ENCODE assay signal across 22 cellular contexts in the genomic region with DNA sequence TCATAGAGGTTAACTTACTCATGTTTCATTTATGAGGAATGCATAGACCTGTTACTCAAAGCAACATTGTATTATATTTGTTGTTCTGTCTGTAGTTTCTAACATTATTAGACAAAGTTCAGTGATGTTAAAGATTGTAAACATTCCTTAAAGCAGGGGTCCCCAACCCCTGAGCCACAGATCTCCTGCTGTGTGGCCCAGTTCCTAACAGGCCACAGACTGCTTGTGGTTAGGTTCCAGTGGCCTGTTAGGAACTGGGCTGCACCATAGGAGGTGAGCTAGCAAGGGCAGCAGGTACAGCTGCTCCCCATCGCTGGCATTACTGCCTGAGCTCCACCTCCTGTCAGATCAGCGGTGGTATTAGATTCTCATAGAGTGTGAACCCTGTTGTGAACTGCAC.
A peak's percentile ranks its signal among the peaks of the same experiment; 100 is the strongest.
DNase-seq lines count a peak whose midpoint lies in the region; ATAC-seq and TF ChIP-seq lines count a peak whose summit lies in the region.
"Had no signal": no experiment of that assay in that cellular context is flagged by ENCODE, and none has a peak within 500 bp of the region (broad histone marks: within the 10 kb centered on the region; RNA-seq: fewer than 3 reads in every experiment).

No MANE protein-coding gene starts in this region.

- BruUV-seq in PC-3 (replicated peaks; lab: Mats Ljungman, UMichigan) = no TSS peak

- H3K36me3 Mint-ChIP-seq in osteocyte (ENCODE audit: unreplicated experiment) = peaks cover 7% of the 10 kb centered on the region
- H3K36me3 Mint-ChIP-seq in CD4-positive, alpha-beta T cell (ENCODE audit: low read depth) = peaks cover 50% of the 10 kb centered on the region
- H3K36me3 Mint-ChIP-seq: type B pancreatic cell had no signal

- H3K27ac ChIP-seq in PC-3 (ENCODE audit: low read length) = no peak overlapping the region
- peak overlapping the region; percentile 38 for H3K27ac ChIP-seq in brain microvascular endothelial cell
- H3K27ac ChIP-seq in CD4-positive, alpha-beta T cell (ENCODE audit: low read depth, low read length) = no peak overlapping the region
- H3K27ac ChIP-seq: body of pancreas, colonic mucosa had no signal

- peak overlapping the region; percentile 44 for H3K27ac Mint-ChIP-seq in osteocyte (ENCODE audit: unreplicated experiment)
- H3K27ac Mint-ChIP-seq in CD4-positive, alpha-beta T cell = no peak overlapping the region
- H3K27ac Mint-ChIP-seq: activated naive CD8-positive, alpha-beta T cell; activated T-helper 17 cell treated with anti-CD3 and anti-CD28 coated beads, Interleukin-2, amount 50 U/mL, for 72 hours; CD14-positive monocyte; effector memory CD8-positive, alpha-beta T cell; T-helper 17 cell; type B pancreatic cell had no signal

- H3K4me3 Mint-ChIP-seq in osteocyte (ENCODE audit: unreplicated experiment) = no peak overlapping the region
- no peak overlapping the region for H3K4me3 Mint-ChIP-seq in CD4-positive, alpha-beta T cell
- H3K4me3 Mint-ChIP-seq: activated naive CD8-positive, alpha-beta T cell; activated T-helper 17 cell treated with anti-CD3 and anti-CD28 coated beads, Interleukin-2, amount 50 U/mL, for 72 hours; CD14-positive monocyte; effector memory CD8-positive, alpha-beta T cell; T-helper 17 cell; type B pancreatic cell had no signal

- CTCF ChIA-PET in BJ (lab: Yijun Ruan, JAX) (interaction anchor here (0.8 to 1.2 kb wide), 3 partner anchors 13 to 463 kb away, joined by 3 to 4 read pairs (median 3); no protein-coding TSS in a partner anchor), PC-3 (lab: Charles Lee) (interaction anchor here (1.0 kb wide), 1 partner anchor 30 kb away, joined by 3 read pairs; no protein-coding TSS in a partner anchor)
- CTCF ChIA-PET in CD4-positive, alpha-beta T cell (lab: Charles Lee) = no interaction called here

- H3K9me2 ChIP-seq in PC-3 (replicated peaks; ENCODE audit: low read length) = no peaks in the 10 kb centered on the region

- H3K4me3 ChIP-seq in BJ (ENCODE audit: low read depth, low read length) (no peak overlapping the region), PC-3 (ENCODE audit: low read length) (no peak overlapping the region), brain microvascular endothelial cell (ENCODE audit: low read depth, low read length) (no peak overlapping the region)
- H3K4me3 ChIP-seq: body of pancreas, colonic mucosa, lung had no signal

- no peaks in the 10 kb centered on the region for H3K36me3 ChIP-seq in BJ (ENCODE audit: control insufficient read depth, insufficient read depth, low read length)
- H3K36me3 ChIP-seq in PC-3 (ENCODE audit: low read depth, low read length) = no peaks in the 10 kb centered on the region
- no peaks in the 10 kb centered on the region for H3K36me3 ChIP-seq in brain microvascular endothelial cell (replicated peaks)
- H3K36me3 ChIP-seq: colonic mucosa had no signal

- ATAC-seq in PC-3 = peak; percentile 62; the same call in 1 of the 2 replicates
- ATAC-seq in CD4-positive, alpha-beta T cell (ENCODE audit: poor library complexity) = no peak
- ATAC-seq in GM21526 (IDR thresholded peaks at IDR 0.05; ENCODE audit: low FRiP score, unreplicated experiment) = no peak
- ATAC-seq in GM18519 (IDR thresholded peaks at IDR 0.05; ENCODE audit: low FRiP score, unreplicated experiment) = no peak
- ATAC-seq in HG02678 (IDR thresholded peaks at IDR 0.05; ENCODE audit: unreplicated experiment) = no peak
- ATAC-seq: activated T-helper 17 cell treated with anti-CD3 and anti-CD28 coated beads, Interleukin-2, amount 50 U/mL, for 72 hours; body of pancreas; effector memory CD8-positive, alpha-beta T cell; T-helper 17 cell had no signal

- no peaks in the 10 kb centered on the region for H3K9me3 ChIP-seq in PC-3 (ENCODE audit: low read length)
- H3K9me3 ChIP-seq in CD4-positive, alpha-beta T cell (ENCODE audit: control insufficient read depth, low read length) = no peaks in the 10 kb centered on the region
- H3K9me3 ChIP-seq: body of pancreas, colonic mucosa had no signal

- H3K4me1 ChIP-seq in PC-3 (ENCODE audit: insufficient read depth, low read length) = peaks cover 22% of the 10 kb centered on the region
- H3K4me1 ChIP-seq: colonic mucosa had no signal

- H3F3A ChIP-seq in PC-3 (ENCODE audit: low read length, unreplicated experiment) = peaks cover 1% of the 10 kb centered on the region

- TF ChIP-seq CTCF in BJ (IDR thresholded peaks at IDR 0.05; ENCODE audit: insufficient read depth, low read depth, low read length) (no peak), PC-3 (conservative IDR thresholded peaks at IDR 0.05; ENCODE audit: low read depth, low read length) (no peak), brain microvascular endothelial cell (IDR thresholded peaks at IDR 0.05; ENCODE audit: low read depth, low read length, missing control alignments) (no peak), osteocyte (IDR thresholded peaks at IDR 0.05) (no peak)
- no peak for TF ChIP-seq CTCF in CD4-positive, alpha-beta T cell (IDR thresholded peaks at IDR 0.05)

- H3K27me3 ChIP-seq in BJ (ENCODE audit: control insufficient read depth, insufficient read depth, low read length) (no peaks in the 10 kb centered on the region), PC-3 (ENCODE audit: low read length) (no peaks in the 10 kb centered on the region), brain microvascular endothelial cell (replicated peaks) (no peaks in the 10 kb centered on the region)
- H3K27me3 ChIP-seq in CD4-positive, alpha-beta T cell (ENCODE audit: control insufficient read depth, insufficient read depth, low read length) = no peaks in the 10 kb centered on the region
- H3K27me3 ChIP-seq: body of pancreas, colonic mucosa had no signal

- H3K27me3 Mint-ChIP-seq in osteocyte (ENCODE audit: unreplicated experiment) = no peaks in the 10 kb centered on the region
- H3K27me3 Mint-ChIP-seq in CD4-positive, alpha-beta T cell = no peaks in the 10 kb centered on the region
- H3K27me3 Mint-ChIP-seq: activated naive CD8-positive, alpha-beta T cell; activated T-helper 17 cell treated with anti-CD3 and anti-CD28 coated beads, Interleukin-2, amount 50 U/mL, for 72 hours; effector memory CD8-positive, alpha-beta T cell; T-helper 17 cell; type B pancreatic cell had no signal

- H3K4me1 Mint-ChIP-seq in osteocyte (ENCODE audit: unreplicated experiment) = peaks cover 24% of the 10 kb centered on the region
- H3K4me1 Mint-ChIP-seq in CD4-positive, alpha-beta T cell (ENCODE audit: low read depth) = peaks cover 48% of the 10 kb centered on the region
- H3K4me1 Mint-ChIP-seq: activated T-helper 17 cell treated with anti-CD3 and anti-CD28 coated beads, Interleukin-2, amount 50 U/mL, for 72 hours had no signal

- H3K4me2 ChIP-seq in PC-3 (ENCODE audit: low read length) = no peak overlapping the region

- in situ Hi-C loops in brain microvascular endothelial cell (cut with HindIII; ENCODE audit: low pct_ligation_motif_present, low sequenced_read_pairs) = no loop called here

- intact Hi-C loops in PC-3 (cut with micrococcal nuclease) = no loop called here
- intact Hi-C loops in CD4-positive, alpha-beta T cell (cut with DNase I, micrococcal nuclease) = no loop called here

- no peak overlapping the region for H3K9ac ChIP-seq in PC-3 (ENCODE audit: low read length)

- no peaks in the 10 kb centered on the region for H3K9me3 Mint-ChIP-seq in osteocyte (ENCODE audit: unreplicated experiment)
- H3K9me3 Mint-ChIP-seq in CD4-positive, alpha-beta T cell = peaks cover 2% of the 10 kb centered on the region
- H3K9me3 Mint-ChIP-seq: activated T-helper 17 cell treated with anti-CD3 and anti-CD28 coated beads, Interleukin-2, amount 50 U/mL, for 72 hours; effector memory CD8-positive, alpha-beta T cell; type B pancreatic cell had no signal

- no peaks in the 10 kb centered on the region for H3K79me2 ChIP-seq in PC-3 (ENCODE audit: low read length)

- no peak overlapping the region for H2AFZ ChIP-seq in PC-3 (ENCODE audit: low read length)

- H4K20me1 ChIP-seq in PC-3 (ENCODE audit: low read length) = no peaks in the 10 kb centered on the region

- POLR2A ChIA-PET in BJ (lab: Charles Lee) (no interaction called here), PC-3 (lab: Charles Lee; ENCODE audit: unreplicated experiment) (no interaction called here)
- POLR2A ChIA-PET in CD4-positive, alpha-beta T cell (lab: Charles Lee) = interaction anchor here (0.9 kb wide), 1 partner anchor 15 kb away, joined by 4 read pairs; no protein-coding TSS in a partner anchor

- DNase-seq in BJ (ENCODE audit: low read depth) = peak; percentile 24
- peak; percentile 9 for DNase-seq in PC-3
- peak; percentile 28 for DNase-seq in brain microvascular endothelial cell
- no peak for DNase-seq in osteocyte (ENCODE audit: extremely low spot score, unreplicated experiment)
- DNase-seq in CD4-positive, alpha-beta T cell = no peak
- DNase-seq: body of pancreas; colonic mucosa; effector memory CD8-positive, alpha-beta T cell; GDM1; Kasumi-1; NCI-H1930; NCI-H774; SHP77 treated with DMSO at 0.1 percent for 48 hours; T-helper 17 cell had no signal

Comparison
In these comparisons a context has a peak if more than half of its experiments do, and no peak if none do; other contexts are left out.
1. DNase-seq: peak in BJ (single experiment), PC-3 (single experiment) and brain microvascular endothelial cell (single experiment); none in osteocyte (single experiment) and CD4-positive, alpha-beta T cell (0 of 10).